In the genomic region with DNA sequence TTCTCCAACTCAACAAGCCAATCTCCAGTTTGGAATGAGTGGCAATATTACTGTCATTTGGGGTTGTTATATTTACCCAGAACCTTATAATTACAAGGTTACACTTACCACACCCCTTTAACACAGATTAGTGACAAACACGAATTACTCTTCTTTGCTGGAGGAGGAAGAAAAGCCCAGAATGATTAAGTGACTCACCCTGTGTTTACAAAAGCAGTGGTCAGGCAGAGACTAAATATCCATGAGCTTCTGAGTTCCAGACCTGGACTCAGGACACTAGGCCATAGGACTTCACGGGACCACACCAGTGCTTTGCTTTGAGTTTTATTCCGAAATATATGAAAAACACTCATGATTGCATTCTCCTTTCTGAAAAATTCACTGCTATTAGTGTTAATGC, we compare ENCODE assay signal across 14 cellular contexts.
DNase-seq lines count a peak whose midpoint lies in the region; ATAC-seq and TF ChIP-seq lines count a peak whose summit lies in the region.
"Had no signal": no experiment of that assay in that cellular context is flagged by ENCODE, and none has a peak within 500 bp of the region (broad histone marks: within the 10 kb centered on the region; RNA-seq: fewer than 3 reads in every experiment).

No MANE protein-coding gene starts in this region.

- H3K27ac ChIP-seq in IMR-90 (ENCODE audit: insufficient read depth, low read length) (no peak overlapping the region), mesenchymal stem cell (ENCODE audit: low read length, poor library complexity, severe bottlenecking) (no peak overlapping the region)

- H3K9me1 ChIP-seq in IMR-90 (ENCODE audit: insufficient read depth, low read length) = peaks cover 3% of the 10 kb centered on the region; the same call in 1 of the 2 replicates

- H4K8ac ChIP-seq in IMR-90 (ENCODE audit: low read depth in 2 of 2, low read length in 2 of 2) = no peak overlapping the region
- no peak overlapping the region for H4K8ac ChIP-seq in mesenchymal stem cell (ENCODE audit: low read length)

- peaks cover 11% of the 10 kb centered on the region for H3K9me3 Mint-ChIP-seq in Calu3 (ENCODE audit: low read depth, unreplicated experiment)

- WGBS in IMR-90 (ENCODE audit: extremely low coverage in 2 of 2, insufficient read length in 1 of 2), 2 experiments = no CpG with 5 or more reads among the region's 3 CpGs
- WGBS in mesenchymal stem cell = 22% methylated on average over 2 of the region's 3 CpGs

- H3K27me3 ChIP-seq in IMR-90 (ENCODE audit: control insufficient read depth, insufficient read depth, low read length) = no peaks in the 10 kb centered on the region
- H3K27me3 ChIP-seq in mesenchymal stem cell (ENCODE audit: control insufficient read depth in 1 of 2, insufficient read depth in 1 of 2, low read length in 2 of 2) = no peaks in the 10 kb centered on the region
- H3K27me3 ChIP-seq: stomach had no signal

- CTCF ChIA-PET in Calu3 (lab: Charles Lee) (interaction anchor here (1.0 kb wide), 1 partner anchor 11 kb away, joined by 3 read pairs; no protein-coding TSS in a partner anchor), IMR-90 (lab: Yijun Ruan, JAX) (no interaction called here)

- H3K4ac ChIP-seq in IMR-90 (ENCODE audit: low read depth, low read length) = peak overlapping the region; percentile 15; the same call in 1 of the 2 replicates
- H3K4ac ChIP-seq in mesenchymal stem cell (ENCODE audit: low read depth in 1 of 2, low read length in 2 of 2) = no peak overlapping the region

- TF ChIP-seq CTCF in Calu3 (IDR thresholded peaks at IDR 0.05; ENCODE audit: unreplicated experiment) (no peak), IMR-90 (conservative IDR thresholded peaks at IDR 0.05; ENCODE audit: low read depth, low read length) (no peak)

- H3K79me1 ChIP-seq in IMR-90 (ENCODE audit: low read depth in 1 of 2, low read length in 2 of 2) (no peaks in the 10 kb centered on the region), mesenchymal stem cell (replicated peaks; ENCODE audit: low read length, poor library complexity, severe bottlenecking) (no peaks in the 10 kb centered on the region)

- no peak overlapping the region for H2AK5ac ChIP-seq in IMR-90 (ENCODE audit: low read depth, low read length)
- no peak overlapping the region for H2AK5ac ChIP-seq in mesenchymal stem cell (ENCODE audit: low read length, severe bottlenecking)

- DNase-seq in Calu3 (peak; percentile 10), IMR-90 (peak; percentile 72), dedifferentiated amniotic fluid mesenchymal stem cell (ENCODE audit: extremely low spot score) (peak; percentile 49), mesenchymal stem cell (peak; percentile 85), NCI-H446 (lab: John Stamatoyannopoulos, UW) (no peak), NCI-H1105 (lab: John Stamatoyannopoulos, UW) (no peak)
- DNase-seq: activated CD4-positive, alpha-beta T cell treated with anti-CD3 and anti-CD28 coated beads for 1 hour; activated T-cell treated with anti-CD3 and anti-CD28 coated beads, Interleukin-2, amount 50 U/mL, for 24 hours; anterior cingulate cortex; NCI-H187 treated with DMSO at 0.1 percent for 48 hours; stomach; SW 1271 had no signal

- no peak overlapping the region for H3K9ac ChIP-seq in IMR-90 (ENCODE audit: low read depth, low read length)
- no peak overlapping the region for H3K9ac ChIP-seq in mesenchymal stem cell (ENCODE audit: low read length)

- H3K36me3 Mint-ChIP-seq in Calu3 (ENCODE audit: insufficient read depth, unreplicated experiment) = no peaks in the 10 kb centered on the region

- H3K18ac ChIP-seq in IMR-90 (ENCODE audit: low read depth, low read length) (no peak overlapping the region), mesenchymal stem cell (ENCODE audit: low read depth in 1 of 2, low read length in 2 of 2) (no peak overlapping the region)

- H3K27ac Mint-ChIP-seq in Calu3 (ENCODE audit: unreplicated experiment) = no peak overlapping the region
- H3K27ac Mint-ChIP-seq: activated T-cell treated with anti-CD3 and anti-CD28 coated beads, Interleukin-2, amount 50 U/mL, for 24 hours had no signal

- H4K91ac ChIP-seq in IMR-90 (ENCODE audit: insufficient read depth, low read depth, low read length) = no peak overlapping the region
- no peak overlapping the region for H4K91ac ChIP-seq in mesenchymal stem cell (ENCODE audit: low read length)

- no peak overlapping the region for H2BK12ac ChIP-seq in mesenchymal stem cell (ENCODE audit: low read length in 2 of 2)

- in situ Hi-C loops in IMR-90 (cut with MboI; ENCODE audit: low sequenced_read_pairs) = no loop called here

- H3K27me3 Mint-ChIP-seq in Calu3 (ENCODE audit: unreplicated experiment) = no peaks in the 10 kb centered on the region
- H3K27me3 Mint-ChIP-seq: activated T-cell treated with anti-CD3 and anti-CD28 coated beads, Interleukin-2, amount 50 U/mL, for 24 hours had no signal

- H3K4me1 Mint-ChIP-seq in Calu3 (ENCODE audit: low read depth, unreplicated experiment) = peaks cover 14% of the 10 kb centered on the region

- TF ChIP-seq RAD21 in IMR-90 (IDR thresholded peaks at IDR 0.05; ENCODE audit: low read length) = no peak; the same call in 1 of the 2 replicates

- H2BK15ac ChIP-seq in IMR-90 (ENCODE audit: low read depth, low read length) (no peak overlapping the region), mesenchymal stem cell (ENCODE audit: low read depth, poor library complexity, severe bottlenecking) (no peak overlapping the region)

- H3K4me2 ChIP-seq in IMR-90 (ENCODE audit: low read depth, low read length) (no peak overlapping the region), mesenchymal stem cell (ENCODE audit: low read length, poor library complexity, severe bottlenecking) (no peak overlapping the region)

- H3K56ac ChIP-seq in IMR-90 (ENCODE audit: extremely low read depth, insufficient read depth, low read length) = no peak overlapping the region

- H3K4me1 ChIP-seq in IMR-90 (ENCODE audit: control insufficient read depth, insufficient read depth, low read length) = peaks cover 3% of the 10 kb centered on the region; the same call in 1 of the 2 replicates
- H3K4me1 ChIP-seq in mesenchymal stem cell (ENCODE audit: control insufficient read depth, insufficient read depth, low read depth, low read length) = no peaks in the 10 kb centered on the region
- H3K4me1 ChIP-seq: stomach had no signal

- no peak overlapping the region for H3K4me3 Mint-ChIP-seq in Calu3 (ENCODE audit: low read depth, unreplicated experiment)
- H3K4me3 Mint-ChIP-seq: activated T-cell treated with anti-CD3 and anti-CD28 coated beads, Interleukin-2, amount 50 U/mL, for 24 hours had no signal

- H2BK120ac ChIP-seq in IMR-90 (ENCODE audit: low read depth, low read length) (no peak overlapping the region), mesenchymal stem cell (ENCODE audit: low read depth, low read length) (no peak overlapping the region)

- intact Hi-C loops in Calu3 (cut with micrococcal nuclease; ENCODE audit: unreplicated experiment) = loop anchor here (10.0 kb wide), 1 partner anchor 366 kb away; the partner anchor contains the start of gene TLE1
- intact Hi-C loops in IMR-90 (cut with micrococcal nuclease) = loop anchor here (5.0 kb wide), 1 partner anchor 369 kb away; the partner anchor contains the start of gene TLE1

- H3K9me3 ChIP-seq in IMR-90 (ENCODE audit: control insufficient read depth, insufficient read depth, low read length) = peaks cover 2% of the 10 kb centered on the region; the same call in 1 of the 2 replicates
- peaks cover 16% of the 10 kb centered on the region for H3K9me3 ChIP-seq in mesenchymal stem cell (ENCODE audit: control insufficient read depth, low read length)

- POLR2A ChIA-PET in IMR-90 (lab: Charles Lee; ENCODE audit: unreplicated experiment) = no interaction called here

- H2AFZ ChIP-seq in IMR-90 (replicated peaks; ENCODE audit: low read length, poor library complexity) (no peak overlapping the region), mesenchymal stem cell (ENCODE audit: low read depth, low read length) (no peak overlapping the region)

- no peak overlapping the region for H2AK9ac ChIP-seq in IMR-90 (replicated peaks; ENCODE audit: low read depth, low read length, poor library complexity)

- no peaks in the 10 kb centered on the region for H4K20me1 ChIP-seq in IMR-90 (ENCODE audit: insufficient read depth, low read length)

- H2BK5ac ChIP-seq in IMR-90 (ENCODE audit: low read depth, low read length, poor library complexity, severe bottlenecking) (no peak overlapping the region), mesenchymal stem cell (ENCODE audit: low read depth, low read length, poor library complexity, severe bottlenecking) (no peak overlapping the region)

- BruUV-seq in Calu3 (replicated peaks; lab: Mats Ljungman, UMichigan) (no TSS peak), IMR-90 (replicated peaks; lab: Mats Ljungman, UMichigan) (no TSS peak)

- TF ChIP-seq POLR2A in IMR-90 (IDR thresholded peaks at IDR 0.05; ENCODE audit: low read depth, low read length) = no peak
- TF ChIP-seq POLR2A in GM18505 (IDR thresholded peaks at IDR 0.05; ENCODE audit: borderline replicate concordance, extremely low read depth, insufficient read depth, insufficient read length) = no peak

- no peak overlapping the region for H4K5ac ChIP-seq in IMR-90 (ENCODE audit: low read depth, low read length)

- ATAC-seq in IMR-90 (ENCODE audit: low read depth) (peak; percentile 76), GM18505 (IDR thresholded peaks at IDR 0.05; ENCODE audit: unreplicated experiment) (no peak), HG02885 (IDR thresholded peaks at IDR 0.05; ENCODE audit: poor library complexity, unreplicated experiment) (no peak)

- no peak overlapping the region for H3K14ac ChIP-seq in IMR-90 (replicated peaks; ENCODE audit: low read depth, low read length)
- H3K14ac ChIP-seq in mesenchymal stem cell (ENCODE audit: low read length in 2 of 2) = no peak overlapping the region

- dilution Hi-C loops in IMR-90 (cut with HindIII; ENCODE audit: low sequenced_read_pairs, unreplicated experiment) = no loop called here

- H3K23ac ChIP-seq in IMR-90 (ENCODE audit: low read depth, low read length) (no peak overlapping the region), mesenchymal stem cell (ENCODE audit: low read length in 2 of 2) (no peak overlapping the region)

- no peak overlapping the region for H2BK20ac ChIP-seq in IMR-90 (ENCODE audit: low read depth, low read length)

- H3K36me3 ChIP-seq in IMR-90 (ENCODE audit: control insufficient read depth, insufficient read depth, low read length) (no peaks in the 10 kb centered on the region), mesenchymal stem cell (ENCODE audit: control insufficient read depth in 1 of 2, insufficient read depth in 2 of 2, low read depth in 1 of 2, low read length in 2 of 2) (no peaks in the 10 kb centered on the region)
- H3K36me3 ChIP-seq: stomach had no signal

- H3K4me3 ChIP-seq in IMR-90 (ENCODE audit: insufficient read depth, low read depth, low read length) (no peak overlapping the region), mesenchymal stem cell (ENCODE audit: insufficient read depth in 1 of 2, low read depth in 1 of 2, low read length in 2 of 2) (no peak overlapping the region)
- H3K4me3 ChIP-seq: stomach had no signal

TF ChIP-seq in IMR-90, 13 proteins besides CTCF, POLR2A, EP300 and RAD21 (continues in another document):
- TF ChIP-seq SMC3 (IDR thresholded peaks at IDR 0.05; ENCODE audit: low read depth, low read length) (0 out of 2 replicates have a peak, but pooled peaks have one; percentile 2), BHLHE40 (IDR thresholded peaks at IDR 0.05; ENCODE audit: low read depth, low read length) (no peak), RCOR1 (IDR thresholded peaks at IDR 0.05; ENCODE audit: insufficient replicate concordance, low read length) (no peak), FOS (IDR thresholded peaks at IDR 0.05; ENCODE audit: low read depth, low read length) (peak; percentile 60; the same call in 1 of the 2 replicates)

Comparison
In these comparisons a context has a peak if more than half of its experiments do, and no peak if none do; other contexts are left out.
1. DNase-seq: peak in Calu3 (single experiment), IMR-90 (single experiment), dedifferentiated amniotic fluid mesenchymal stem cell (single experiment) and mesenchymal stem cell (single experiment); none in NCI-H446 (0 of 2) and NCI-H1105 (single experiment).